Comparison of ENCODE assay signal across 8 cellular contexts in genomic region chr7:117119192-117119924, GRCh38.
DNase-seq lines count a peak whose midpoint lies in the region; ATAC-seq, FAIRE-seq and TF ChIP-seq lines count a peak whose summit lies in the region.

No MANE protein-coding gene starts in this region.

- no peak overlapping the region for H2BK120ac ChIP-seq in IMR-90 (ENCODE audit: low read depth, low read length)

- no peak overlapping the region for H3K18ac ChIP-seq in IMR-90 (ENCODE audit: low read depth, low read length)

- intact Hi-C loops in IMR-90 (cut with micrococcal nuclease) = loop anchor here (1.0 kb wide), 2 partner anchors 131 to 189 kb away; no protein-coding TSS in a partner anchor

- TF ChIP-seq CTCF in IMR-90 (conservative IDR thresholded peaks at IDR 0.05; ENCODE audit: low read depth, low read length) = peak; percentile 93
- peak; percentile 89 for TF ChIP-seq CTCF in osteoblast (IDR thresholded peaks at IDR 0.05; ENCODE audit: extremely low read depth, low read depth, low read length)
- peak; percentile 62 to 82 (median 78) for TF ChIP-seq CTCF in tibial nerve (IDR thresholded peaks at IDR 0.05)

- BruUV-seq in IMR-90 (replicated peaks; lab: Mats Ljungman, UMichigan) = no TSS peak

- 0 out of 2 replicates have a peak, but pooled peaks cover under 1% of the 10 kb centered on the region for H3K9me1 ChIP-seq in IMR-90 (ENCODE audit: insufficient read depth, low read length)

- no peak overlapping the region for H2AK9ac ChIP-seq in IMR-90 (replicated peaks; ENCODE audit: low read depth, low read length, poor library complexity)

- H3K27me3 ChIP-seq in IMR-90 (ENCODE audit: control insufficient read depth, insufficient read depth, low read length) = no peaks in the 10 kb centered on the region
- H3K27me3 ChIP-seq in osteoblast (ENCODE audit: insufficient read depth, low read length) = no peaks in the 10 kb centered on the region
- no peaks in the 10 kb centered on the region for H3K27me3 ChIP-seq in tibial nerve

- no peak overlapping the region for H4K91ac ChIP-seq in IMR-90 (ENCODE audit: insufficient read depth, low read depth, low read length)

- dilution Hi-C loops in IMR-90 (cut with HindIII; ENCODE audit: low sequenced_read_pairs, unreplicated experiment) = no loop called here

- peak; percentile 75 for ATAC-seq in IMR-90 (ENCODE audit: low read depth)

- H2BK20ac ChIP-seq in IMR-90 (ENCODE audit: low read depth, low read length) = no peak overlapping the region

- H3K79me2 ChIP-seq in osteoblast (ENCODE audit: insufficient read depth, low read length) = no peaks in the 10 kb centered on the region

- H3K4me2 ChIP-seq in IMR-90 (ENCODE audit: low read depth, low read length) (no peak overlapping the region), osteoblast (ENCODE audit: insufficient read depth, low read length) (peak overlapping the region; percentile 7)

- H3K27ac ChIP-seq in IMR-90 (ENCODE audit: insufficient read depth, low read length) (no peak overlapping the region), osteoblast (ENCODE audit: low read depth, low read length) (no peak overlapping the region), tibial nerve (no peak overlapping the region)

- H4K8ac ChIP-seq in IMR-90 (ENCODE audit: low read depth in 2 of 2, low read length in 2 of 2) = no peak overlapping the region

- H4K20me1 ChIP-seq in IMR-90 (ENCODE audit: insufficient read depth, low read length) (no peaks in the 10 kb centered on the region), osteoblast (ENCODE audit: insufficient read depth, low read length) (no peaks in the 10 kb centered on the region)

- 0 out of 2 replicates have a peak, but pooled peaks have one; percentile 37 for TF ChIP-seq POLR2A in IMR-90 (IDR thresholded peaks at IDR 0.05; ENCODE audit: low read depth, low read length)
- TF ChIP-seq POLR2A in tibial nerve (IDR thresholded peaks at IDR 0.05) = no peak

- H3K9ac ChIP-seq in IMR-90 (ENCODE audit: low read depth, low read length) = no peak overlapping the region

- in situ Hi-C loops in IMR-90 (cut with MboI; ENCODE audit: low sequenced_read_pairs) = loop anchor here (5.0 kb wide), 2 partner anchors 132 to 187 kb away; no protein-coding TSS in a partner anchor

- CTCF ChIA-PET in IMR-90 (lab: Yijun Ruan, JAX) = interaction anchor here (0.6 to 1.5 kb wide), 3 partner anchors 11 to 134 kb away, joined by 3 to 5 read pairs (median 4); no protein-coding TSS in a partner anchor

- no peak overlapping the region for H3K14ac ChIP-seq in IMR-90 (replicated peaks; ENCODE audit: low read depth, low read length)

- no peak overlapping the region for H2BK15ac ChIP-seq in IMR-90 (ENCODE audit: low read depth, low read length)

- DNase-seq in GF-D8 (lab: John Stamatoyannopoulos, UW) = peak; percentile 43
- peak; percentile 81 for DNase-seq in IMR-90
- peak; percentile 54 for DNase-seq in RKO (ENCODE audit: low spot score)
- DNase-seq in activated T-helper 1 cell treated with anti-CD3 and anti-CD28 coated beads, Interleukin-2, amount 50 U/mL, for 16 hours (ENCODE audit: low read depth in 1 of 2, low spot score in 1 of 2) = peak; percentile 48 to 49
- peak; percentile 7 to 20 for DNase-seq in frontal cortex (ENCODE audit: low spot score in 2 of 2)
- DNase-seq in osteoblast (ENCODE audit: insufficient read length, low spot score, missing footprints) = peak; percentile 23
- peak; percentile 74 to 92 for DNase-seq in tibial nerve (ENCODE audit: low spot score in 2 of 2)
- DNase-seq in mesenteric fat pad (ENCODE audit: low spot score) = no peak

- POLR2A ChIA-PET in IMR-90 (lab: Charles Lee; ENCODE audit: unreplicated experiment) = no interaction called here

- peaks cover 0 to 5% of the 10 kb centered on the region in 2 experiments; a peak in 2 of 4 replicates for H3K79me1 ChIP-seq in IMR-90 (ENCODE audit: low read depth in 1 of 2, low read length in 2 of 2)

- H3K4me1 ChIP-seq in IMR-90 (ENCODE audit: control insufficient read depth, insufficient read depth, low read length) = peaks cover 3% of the 10 kb centered on the region
- peaks cover 22% of the 10 kb centered on the region for H3K4me1 ChIP-seq in osteoblast (ENCODE audit: insufficient read depth, low read length)
- H3K4me1 ChIP-seq in tibial nerve = peaks cover 0 to 20% (median 7%) of the 10 kb centered on the region in 4 donors

- H2BK5ac ChIP-seq in IMR-90 (ENCODE audit: low read depth, low read length, poor library complexity, severe bottlenecking) = no peak overlapping the region

- no peaks in the 10 kb centered on the region for H3K9me3 ChIP-seq in IMR-90 (ENCODE audit: control insufficient read depth, insufficient read depth, low read length)
- H3K9me3 ChIP-seq in osteoblast (ENCODE audit: low read depth, low read length) = no peaks in the 10 kb centered on the region
- no peaks in the 10 kb centered on the region for H3K9me3 ChIP-seq in tibial nerve

- no peak for TF ChIP-seq EP300 in tibial nerve (IDR thresholded peaks at IDR 0.05)

- H3K4me3 ChIP-seq in IMR-90 (ENCODE audit: insufficient read depth, low read depth, low read length) (no peak overlapping the region), osteoblast (ENCODE audit: insufficient read depth, low read length) (no peak overlapping the region), tibial nerve (no peak overlapping the region)

- H2AFZ ChIP-seq in IMR-90 (replicated peaks; ENCODE audit: low read length, poor library complexity) (no peak overlapping the region), osteoblast (ENCODE audit: low read length) (no peak overlapping the region)

- peak; percentile 72 for FAIRE-seq in frontal cortex (lab: Jason Lieb, UNC)

- H3K23ac ChIP-seq in IMR-90 (ENCODE audit: low read depth, low read length) = no peak overlapping the region

- H3K56ac ChIP-seq in IMR-90 (ENCODE audit: extremely low read depth, insufficient read depth, low read length) = no peak overlapping the region

- peak; percentile 95 for TF ChIP-seq RAD21 in IMR-90 (IDR thresholded peaks at IDR 0.05; ENCODE audit: low read length)

- no peak overlapping the region for H3K4ac ChIP-seq in IMR-90 (ENCODE audit: low read depth, low read length)

- H2AK5ac ChIP-seq in IMR-90 (ENCODE audit: low read depth, low read length) = no peak overlapping the region

- H4K5ac ChIP-seq in IMR-90 (ENCODE audit: low read depth, low read length) = no peak overlapping the region

- H3K36me3 ChIP-seq in IMR-90 (ENCODE audit: control insufficient read depth, insufficient read depth, low read length) = no peaks in the 10 kb centered on the region
- H3K36me3 ChIP-seq in osteoblast (ENCODE audit: insufficient read depth, low read length) = no peaks in the 10 kb centered on the region
- H3K36me3 ChIP-seq in tibial nerve = no peaks in the 10 kb centered on the region

- no CpG with 5 or more reads among the region's 7 CpGs for WGBS in IMR-90 (ENCODE audit: extremely low coverage in 2 of 2, insufficient read length in 1 of 2), 2 experiments
- 15 to 16% methylated on average over 7 of the region's 7 CpGs for WGBS in tibial nerve, 2 donors

TF ChIP-seq in IMR-90, 13 proteins besides CTCF, POLR2A, EP300 and RAD21:
- TF ChIP-seq, protein P1, sequence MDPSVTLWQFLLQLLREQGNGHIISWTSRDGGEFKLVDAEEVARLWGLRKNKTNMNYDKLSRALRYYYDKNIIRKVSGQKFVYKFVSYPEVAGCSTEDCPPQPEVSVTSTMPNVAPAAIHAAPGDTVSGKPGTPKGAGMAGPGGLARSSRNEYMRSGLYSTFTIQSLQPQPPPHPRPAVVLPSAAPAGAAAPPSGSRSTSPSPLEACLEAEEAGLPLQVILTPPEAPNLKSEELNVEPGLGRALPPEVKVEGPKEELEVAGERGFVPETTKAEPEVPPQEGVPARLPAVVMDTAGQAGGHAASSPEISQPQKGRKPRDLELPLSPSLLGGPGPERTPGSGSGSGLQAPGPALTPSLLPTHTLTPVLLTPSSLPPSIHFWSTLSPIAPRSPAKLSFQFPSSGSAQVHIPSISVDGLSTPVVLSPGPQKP (IDR thresholded peaks at IDR 0.05; ENCODE audit: borderline replicate concordance, low read depth, low read length) = no peak
- TF ChIP-seq BHLHE40 (IDR thresholded peaks at IDR 0.05; ENCODE audit: low read depth, low read length) (no peak), NFE2L2 (IDR thresholded peaks at IDR 0.05; ENCODE audit: low read depth, low read length) (no peak), FOS (IDR thresholded peaks at IDR 0.05; ENCODE audit: low read depth, low read length) (no peak), RFX5 (IDR thresholded peaks at IDR 0.05; ENCODE audit: low read depth, low read length) (no peak), MAFK (IDR thresholded peaks at IDR 0.05; ENCODE audit: low read depth, low read length) (peak; percentile 66), SMC3 (IDR thresholded peaks at IDR 0.05; ENCODE audit: low read depth, low read length) (peak; percentile 94), MAZ (IDR thresholded peaks at IDR 0.05; ENCODE audit: borderline replicate concordance, low read depth, low read length) (no peak), CEBPB (IDR thresholded peaks at IDR 0.05; ENCODE audit: low read depth, low read length) (no peak), MXI1 (IDR thresholded peaks at IDR 0.05; ENCODE audit: borderline replicate concordance, low read depth, low read length) (no peak), RCOR1 (IDR thresholded peaks at IDR 0.05; ENCODE audit: insufficient replicate concordance, low read length) (no peak), CHD1 (IDR thresholded peaks at IDR 0.05; ENCODE audit: low read depth, low read length) (no peak; the same call in 1 of the 2 replicates)
